2 cellular contexts compared by ENCODE assay signal in the genomic region with DNA sequence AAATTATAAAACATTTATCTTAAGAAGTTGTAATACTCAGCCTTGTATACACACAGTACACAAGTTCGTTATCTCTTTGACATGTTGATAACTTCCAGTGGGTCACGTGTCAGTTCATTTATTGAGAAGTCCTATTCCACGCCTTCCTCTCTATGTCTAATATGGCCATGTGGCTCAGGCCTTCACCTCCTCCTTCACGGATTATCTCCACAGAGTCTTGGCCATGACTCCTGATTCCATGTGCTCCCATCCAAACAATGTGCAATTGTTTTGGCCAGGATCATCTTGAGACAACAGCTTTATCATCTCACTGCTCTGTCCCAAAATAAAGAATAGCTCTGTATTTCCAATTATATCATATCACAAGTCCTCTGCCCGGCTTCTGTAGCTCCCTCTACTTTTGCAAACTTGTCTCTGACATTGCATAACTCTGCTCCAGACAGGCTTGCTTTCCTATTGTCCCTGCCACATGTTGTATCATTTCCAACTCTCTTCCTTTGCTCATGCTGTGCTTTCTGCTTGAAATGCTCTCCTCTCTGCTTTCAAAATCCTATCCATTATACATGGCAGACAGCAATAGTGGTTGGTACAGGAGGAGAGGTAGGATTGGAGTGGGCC.
TF ChIP-seq lines count a peak whose summit lies in the region.

No MANE protein-coding gene starts in this region.

TF ChIP-seq in K562, 482 proteins besides CTCF, POLR2A, EP300 and RAD21:
- 0 out of 2 replicates have a peak, but pooled peaks have one; percentile 32 for TF ChIP-seq USF1 (CRISPR knock-in tag; IDR thresholded peaks at IDR 0.05)
- no peak for TF ChIP-seq CEBPZ (IDR thresholded peaks at IDR 0.05; ENCODE audit: borderline replicate concordance, low read depth, low read length)
- 0 out of 2 replicates have a peak, but pooled peaks have one; percentile 13 for TF ChIP-seq CBFA2T2 (conservative IDR thresholded peaks at IDR 0.05)
- TF ChIP-seq, protein P1, sequence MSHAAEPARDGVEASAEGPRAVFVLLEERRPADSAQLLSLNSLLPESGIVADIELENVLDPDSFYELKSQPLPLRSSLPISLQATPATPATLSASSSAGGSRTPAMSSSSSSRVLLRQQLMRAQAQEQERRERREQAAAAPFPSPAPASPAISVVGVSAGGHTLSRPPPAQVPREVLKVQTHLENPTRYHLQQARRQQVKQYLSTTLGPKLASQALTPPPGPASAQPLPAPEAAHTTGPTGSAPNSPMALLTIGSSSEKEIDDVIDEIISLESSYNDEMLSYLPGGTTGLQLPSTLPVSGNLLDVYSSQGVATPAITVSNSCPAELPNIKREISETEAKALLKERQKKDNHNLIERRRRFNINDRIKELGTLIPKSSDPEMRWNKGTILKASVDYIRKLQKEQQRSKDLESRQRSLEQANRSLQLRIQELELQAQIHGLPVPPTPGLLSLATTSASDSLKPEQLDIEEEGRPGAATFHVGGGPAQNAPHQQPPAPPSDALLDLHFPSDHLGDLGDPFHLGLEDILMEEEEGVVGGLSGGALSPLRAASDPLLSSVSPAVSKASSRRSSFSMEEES (CRISPR knock-in tag; IDR thresholded peaks at IDR 0.05), result peak; percentile 87
- TF ChIP-seq SAFB (IDR thresholded peaks at IDR 0.05; ENCODE audit: borderline replicate concordance, low read depth, low read length), result no peak
- TF ChIP-seq, protein P2, sequence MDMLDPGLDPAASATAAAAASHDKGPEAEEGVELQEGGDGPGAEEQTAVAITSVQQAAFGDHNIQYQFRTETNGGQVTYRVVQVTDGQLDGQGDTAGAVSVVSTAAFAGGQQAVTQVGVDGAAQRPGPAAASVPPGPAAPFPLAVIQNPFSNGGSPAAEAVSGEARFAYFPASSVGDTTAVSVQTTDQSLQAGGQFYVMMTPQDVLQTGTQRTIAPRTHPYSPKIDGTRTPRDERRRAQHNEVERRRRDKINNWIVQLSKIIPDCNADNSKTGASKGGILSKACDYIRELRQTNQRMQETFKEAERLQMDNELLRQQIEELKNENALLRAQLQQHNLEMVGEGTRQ (CRISPR knock-in tag; IDR thresholded peaks at IDR 0.05), result peak; percentile 61
- TF ChIP-seq RAD51 (IDR thresholded peaks at IDR 0.05; ENCODE audit: borderline replicate concordance, low read depth), result 0 out of 2 replicates have a peak, but pooled peaks have one; percentile 32

TF ChIP-seq in HepG2, 621 proteins besides CTCF, POLR2A, EP300 and RAD21:
- TF ChIP-seq EZH2 (conservative IDR thresholded peaks at IDR 0.05; ENCODE audit: low read depth, low read length) (no peak), PRDM4 (CRISPR knock-in tag; IDR thresholded peaks at IDR 0.05; ENCODE audit: borderline replicate concordance) (no peak), CEBPG (CRISPR knock-in tag; IDR thresholded peaks at IDR 0.05) (0 out of 2 replicates have a peak, but pooled peaks have one; percentile 33), ATF7-NPFF (CRISPR knock-in tag; IDR thresholded peaks at IDR 0.05; ENCODE audit: low read depth) (no peak), POLR2AphosphoS5 (IDR thresholded peaks at IDR 0.05; ENCODE audit: low read depth, low read length) (no peak), XBP1 (CRISPR knock-in tag; IDR thresholded peaks at IDR 0.05) (no peak), STAT6 (CRISPR knock-in tag; IDR thresholded peaks at IDR 0.05; ENCODE audit: borderline replicate concordance) (no peak), ZNF160 (CRISPR knock-in tag; IDR thresholded peaks at IDR 0.05) (no peak), STAG1 (CRISPR knock-in tag; IDR thresholded peaks at IDR 0.05) (no peak), ZNF883 (CRISPR knock-in tag; IDR thresholded peaks at IDR 0.05; ENCODE audit: not compliant biosample characterization) (no peak), ZFP37 (CRISPR knock-in tag; IDR thresholded peaks at IDR 0.05; ENCODE audit: borderline replicate concordance) (no peak), ZNF597 (CRISPR knock-in tag; IDR thresholded peaks at IDR 0.05) (no peak), RORA (CRISPR knock-in tag; IDR thresholded peaks at IDR 0.05) (no peak), SP4 (CRISPR knock-in tag; IDR thresholded peaks at IDR 0.05) (no peak), CEBPB (IDR thresholded peaks at IDR 0.05; ENCODE audit: borderline replicate concordance, low read depth, low read length) (peak; percentile 65; the same call in 1 of the 2 replicates), FOXK1 (CRISPR knock-in tag; IDR thresholded peaks at IDR 0.05; ENCODE audit: borderline replicate concordance, low read depth) (no peak), ZNF362 (CRISPR knock-in tag; IDR thresholded peaks at IDR 0.05; ENCODE audit: borderline replicate concordance) (no peak), KLF15 (CRISPR knock-in tag; IDR thresholded peaks at IDR 0.05; ENCODE audit: borderline replicate concordance) (no peak)
- TF ChIP-seq, protein P3, sequence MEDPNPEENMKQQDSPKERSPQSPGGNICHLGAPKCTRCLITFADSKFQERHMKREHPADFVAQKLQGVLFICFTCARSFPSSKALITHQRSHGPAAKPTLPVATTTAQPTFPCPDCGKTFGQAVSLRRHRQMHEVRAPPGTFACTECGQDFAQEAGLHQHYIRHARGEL (CRISPR knock-in tag; IDR thresholded peaks at IDR 0.05), result no peak
- TF ChIP-seq, protein P4, sequence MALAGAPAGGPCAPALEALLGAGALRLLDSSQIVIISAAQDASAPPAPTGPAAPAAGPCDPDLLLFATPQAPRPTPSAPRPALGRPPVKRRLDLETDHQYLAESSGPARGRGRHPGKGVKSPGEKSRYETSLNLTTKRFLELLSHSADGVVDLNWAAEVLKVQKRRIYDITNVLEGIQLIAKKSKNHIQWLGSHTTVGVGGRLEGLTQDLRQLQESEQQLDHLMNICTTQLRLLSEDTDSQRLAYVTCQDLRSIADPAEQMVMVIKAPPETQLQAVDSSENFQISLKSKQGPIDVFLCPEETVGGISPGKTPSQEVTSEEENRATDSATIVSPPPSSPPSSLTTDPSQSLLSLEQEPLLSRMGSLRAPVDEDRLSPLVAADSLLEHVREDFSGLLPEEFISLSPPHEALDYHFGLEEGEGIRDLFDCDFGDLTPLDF (CRISPR knock-in tag; IDR thresholded peaks at IDR 0.05), result no peak
- TF ChIP-seq, protein P5, sequence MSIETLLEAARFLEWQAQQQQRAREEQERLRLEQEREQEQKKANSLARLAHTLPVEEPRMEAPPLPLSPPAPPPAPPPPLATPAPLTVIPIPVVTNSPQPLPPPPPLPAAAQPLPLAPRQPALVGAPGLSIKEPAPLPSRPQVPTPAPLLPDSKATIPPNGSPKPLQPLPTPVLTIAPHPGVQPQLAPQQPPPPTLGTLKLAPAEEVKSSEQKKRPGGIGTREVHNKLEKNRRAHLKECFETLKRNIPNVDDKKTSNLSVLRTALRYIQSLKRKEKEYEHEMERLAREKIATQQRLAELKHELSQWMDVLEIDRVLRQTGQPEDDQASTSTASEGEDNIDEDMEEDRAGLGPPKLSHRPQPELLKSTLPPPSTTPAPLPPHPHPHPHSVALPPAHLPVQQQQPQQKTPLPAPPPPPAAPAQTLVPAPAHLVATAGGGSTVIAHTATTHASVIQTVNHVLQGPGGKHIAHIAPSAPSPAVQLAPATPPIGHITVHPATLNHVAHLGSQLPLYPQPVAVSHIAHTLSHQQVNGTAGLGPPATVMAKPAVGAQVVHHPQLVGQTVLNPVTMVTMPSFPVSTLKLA (IDR thresholded peaks at IDR 0.05), result peak; percentile 22; the same call in 1 of the 2 replicates
